Comparison of ENCODE assay signal across 8 cellular contexts in the genomic region with DNA sequence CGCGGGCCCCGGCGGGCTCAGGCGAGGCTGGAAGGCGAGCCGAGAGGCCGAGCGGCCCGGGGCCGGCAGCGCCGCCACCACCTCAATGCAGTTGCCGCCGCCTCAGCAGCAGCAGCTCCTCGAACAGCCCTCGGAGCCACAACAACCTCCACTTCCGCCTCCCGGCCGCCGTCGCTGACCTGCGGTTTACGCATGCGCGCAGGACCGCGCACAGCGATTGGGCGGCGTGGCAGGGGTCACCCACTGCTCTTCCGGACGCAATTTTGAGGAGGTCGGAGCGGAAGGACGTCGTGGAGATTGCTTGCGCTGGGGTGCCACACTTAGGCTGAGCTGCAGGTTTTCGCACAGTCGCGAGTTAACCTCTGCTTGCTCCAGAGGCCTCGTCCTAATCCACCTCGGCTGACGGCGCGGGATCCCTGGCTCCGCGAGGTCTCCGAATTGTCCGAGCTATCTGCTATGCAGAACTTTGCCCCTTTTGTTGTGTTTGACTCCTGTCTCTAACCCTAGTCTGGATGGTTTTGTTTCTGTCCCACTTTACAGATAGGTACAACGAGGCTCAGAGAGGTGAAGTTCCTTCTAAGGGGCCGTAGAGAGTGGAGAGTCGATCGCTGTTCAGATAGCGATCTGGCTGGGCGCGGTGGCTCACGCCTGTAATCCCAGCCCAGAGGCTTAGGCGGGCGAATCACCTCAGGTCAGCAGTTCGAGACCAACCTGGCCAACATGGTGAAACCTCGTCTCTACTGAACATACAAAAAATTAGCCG. TPM values are rescaled to one million over a fixed set of nuclear protein-coding genes. Genes with fewer than 3 reads are reported as not detected.
DNase-seq lines count a peak whose midpoint lies in the region; ATAC-seq and TF ChIP-seq lines count a peak whose summit lies in the region.

A gene (plus strand): TSS at position 243 of the 763 bp plus-strand sequence. CDS start 6,657 bp downstream, outside the sequence.
A gene with protein sequence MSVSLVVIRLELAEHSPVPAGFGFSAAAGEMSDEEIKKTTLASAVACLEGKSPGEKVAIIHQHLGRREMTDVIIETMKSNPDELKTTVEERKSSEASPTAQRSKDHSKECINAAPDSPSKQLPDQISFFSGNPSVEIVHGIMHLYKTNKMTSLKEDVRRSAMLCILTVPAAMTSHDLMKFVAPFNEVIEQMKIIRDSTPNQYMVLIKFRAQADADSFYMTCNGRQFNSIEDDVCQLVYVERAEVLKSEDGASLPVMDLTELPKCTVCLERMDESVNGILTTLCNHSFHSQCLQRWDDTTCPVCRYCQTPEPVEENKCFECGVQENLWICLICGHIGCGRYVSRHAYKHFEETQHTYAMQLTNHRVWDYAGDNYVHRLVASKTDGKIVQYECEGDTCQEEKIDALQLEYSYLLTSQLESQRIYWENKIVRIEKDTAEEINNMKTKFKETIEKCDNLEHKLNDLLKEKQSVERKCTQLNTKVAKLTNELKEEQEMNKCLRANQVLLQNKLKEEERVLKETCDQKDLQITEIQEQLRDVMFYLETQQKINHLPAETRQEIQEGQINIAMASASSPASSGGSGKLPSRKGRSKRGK (minus strand): TSS at position 146 of the 763 bp plus-strand sequence. CDS start 164 bp downstream, outside the sequence.

- TF ChIP-seq CTCF in GM06990 (IDR thresholded peaks at IDR 0.05; ENCODE audit: insufficient read depth, low read length, poor library complexity, severe bottlenecking): no peak
- TF ChIP-seq CTCF in gastroesophageal sphincter (IDR thresholded peaks at IDR 0.05): no peak
- peak; percentile 32 for TF ChIP-seq CTCF in neutrophil (IDR thresholded peaks at IDR 0.05)
- no peak for TF ChIP-seq CTCF in subcutaneous adipose tissue (IDR thresholded peaks at IDR 0.05; ENCODE audit: low read depth)

- peaks cover 6% of the 10 kb centered on the region; the same call in 1 of the 2 replicates for H3K36me3 ChIP-seq in GM06990 (ENCODE audit: control insufficient read depth, insufficient read depth, low read length)
- peaks cover 19% of the 10 kb centered on the region for H3K36me3 ChIP-seq in SK-N-MC (ENCODE audit: insufficient read depth, low read length)
- peaks cover 0 to 25% of the 10 kb centered on the region in 2 donors for H3K36me3 ChIP-seq in gastroesophageal sphincter
- H3K36me3 ChIP-seq in neutrophil: peaks cover 20% of the 10 kb centered on the region

- peaks cover 4% of the 10 kb centered on the region for H3K27me3 Mint-ChIP-seq in activated naive CD4-positive, alpha-beta T cell treated with anti-CD3 and anti-CD28 coated beads, Interleukin-2, amount 10 ng/mL, durations not matched to agents 7 days and 5 days

- WGBS in gastroesophageal sphincter (ENCODE audit: low coverage in 1 of 2), 2 donors: 6% methylated on average over 4 of the region's 63 CpGs; no CpG with 5 or more reads in 1 of the 2 donors

- TF ChIP-seq EP300 in gastroesophageal sphincter (IDR thresholded peaks at IDR 0.05): no peak

- H3K4me3 ChIP-seq in GM06990 (replicated peaks; ENCODE audit: low read depth, low read length): peak within 1 kb of the TSS; percentile 66
- H3K4me3 ChIP-seq in SK-N-MC: peak within 1 kb of the TSS; percentile 96
- H3K4me3 ChIP-seq in gastroesophageal sphincter: peak within 1 kb of the TSS; percentile 63 to 77
- peak within 1 kb of the TSS; percentile 82 to 93 for H3K4me3 ChIP-seq in neutrophil (ENCODE audit: low read depth in 1 of 2, low read length in 1 of 2)

- H3K9me3 ChIP-seq in SK-N-MC (ENCODE audit: low read depth, low read length): no peaks in the 10 kb centered on the region
- no peaks in the 10 kb centered on the region for H3K9me3 ChIP-seq in gastroesophageal sphincter
- no peaks in the 10 kb centered on the region for H3K9me3 ChIP-seq in neutrophil

- H3K27me3 ChIP-seq in GM06990 (replicated peaks; ENCODE audit: control insufficient read depth, insufficient read depth, low read length): no peaks in the 10 kb centered on the region
- H3K27me3 ChIP-seq in gastroesophageal sphincter: no peaks in the 10 kb centered on the region
- no peaks in the 10 kb centered on the region for H3K27me3 ChIP-seq in neutrophil

- H3K9ac ChIP-seq in SK-N-MC (ENCODE audit: insufficient read length): peak within 1 kb of the TSS; percentile 97

- peak within 1 kb of the TSS; percentile 97 for H3K4me3 Mint-ChIP-seq in activated naive CD4-positive, alpha-beta T cell treated with anti-CD3 and anti-CD28 coated beads, Interleukin-2, amount 10 ng/mL, durations not matched to agents 7 days and 5 days

- ATAC-seq in HG02571 (IDR thresholded peaks at IDR 0.05; ENCODE audit: unreplicated experiment): peak; percentile 92
- ATAC-seq in gastroesophageal sphincter: peak; percentile 98

- H3K4me1 ChIP-seq in gastroesophageal sphincter (peaks cover 4 to 40% (median 23%) of the 10 kb centered on the region in 3 donors), neutrophil (ENCODE audit: control insufficient read depth in 1 of 2, insufficient read depth in 1 of 2, low read depth in 1 of 2, low read length in 1 of 2) (peaks cover 21 to 29% of the 10 kb centered on the region in 2 experiments)

- peaks cover 38% of the 10 kb centered on the region for H3K4me1 Mint-ChIP-seq in activated naive CD4-positive, alpha-beta T cell treated with anti-CD3 and anti-CD28 coated beads, Interleukin-2, amount 10 ng/mL, durations not matched to agents 7 days and 5 days

- peak within 1 kb of the TSS; percentile 97 for H3K27ac Mint-ChIP-seq in activated naive CD4-positive, alpha-beta T cell treated with anti-CD3 and anti-CD28 coated beads, Interleukin-2, amount 10 ng/mL, durations not matched to agents 7 days and 5 days

- peaks cover 17% of the 10 kb centered on the region for H3K36me3 Mint-ChIP-seq in activated naive CD4-positive, alpha-beta T cell treated with anti-CD3 and anti-CD28 coated beads, Interleukin-2, amount 10 ng/mL, durations not matched to agents 7 days and 5 days

- peak within 1 kb of the TSS; percentile 75; the same call in 1 of the 2 replicates for H3K27ac ChIP-seq in SK-N-MC
- peak within 1 kb of the TSS; percentile 63 to 89 (median 86) for H3K27ac ChIP-seq in gastroesophageal sphincter
- peak within 1 kb of the TSS; percentile 87 for H3K27ac ChIP-seq in neutrophil

- CTCF ChIA-PET in activated naive CD4-positive, alpha-beta T cell treated with anti-CD3 and anti-CD28 coated beads, Interleukin-2, amount 10 ng/mL, durations not matched to agents 7 days and 5 days (lab: Charles Lee): interaction anchor here (0.7 to 2.0 kb wide), 4 partner anchors 10 to 290 kb away, joined by 3 to 10 read pairs (median 4); no protein-coding TSS in a partner anchor

- DNase-seq in GM06990 (ENCODE audit: extremely low read depth, insufficient read length) (peak; percentile 99), NCI-H1048 (lab: John Stamatoyannopoulos, UW) (peak; percentile 82), SK-N-MC (ENCODE audit: low read depth, low spot score) (peak; percentile 44)
- peak; percentile 95 for DNase-seq in activated naive CD4-positive, alpha-beta T cell treated with anti-CD3 and anti-CD28 coated beads, Interleukin-2, amount 10 ng/mL, durations not matched to agents 7 days and 5 days

- no peaks in the 10 kb centered on the region for H3K9me3 Mint-ChIP-seq in activated naive CD4-positive, alpha-beta T cell treated with anti-CD3 and anti-CD28 coated beads, Interleukin-2, amount 10 ng/mL, durations not matched to agents 7 days and 5 days

- TF ChIP-seq POLR2A in gastroesophageal sphincter (IDR thresholded peaks at IDR 0.05): peak; percentile 74 to 82

RNA-seq across cellular contexts. Expression of the first gene that starts in this region (rescaled TPM):
- total RNA-seq in gastroesophageal sphincter (10 to 100 TPM in 3 of 4 donors, 1 to 10 TPM in 1; 7.5 to 26.5 (median 19.0) TPM), subcutaneous adipose tissue (10 to 100 TPM; 11.1 to 43.5 (median 22.9) TPM)

RNA-seq across cellular contexts. Expression of the second gene that starts in this region (rescaled TPM):
- 10 to 100 TPM; 21.7 to 26.5 (median 23.1) TPM for total RNA-seq in gastroesophageal sphincter
- total RNA-seq in subcutaneous adipose tissue: 10 to 100 TPM; 12.1 to 20.4 (median 17.0) TPM

Comparison
In these comparisons a context has a peak if more than half of its experiments do, and no peak if none do; other contexts are left out.
1. Peak in every context shown above with its lines: DNase-seq, ATAC-seq, H3K4me3 ChIP-seq and H3K27ac ChIP-seq.
2. DNase-seq: peak in every context shown above with its lines; median percentile 99 in GM06990; 95 in activated naive CD4-positive, alpha-beta T cell treated with anti-CD3 and anti-CD28 coated beads, Interleukin-2, amount 10 ng/mL, durations not matched to agents 7 days and 5 days; 82 in NCI-H1048; 44 in SK-N-MC.